ENCODE assay signal across 22 cellular contexts in genomic region chr20:44681796-44682566, GRCh38. TPM values are rescaled to one million over a fixed set of nuclear protein-coding genes. Genes with fewer than 3 reads are reported as not detected.
"Had no signal": no experiment of that assay in that cellular context is flagged by ENCODE, and none has a peak within 500 bp of the region (broad histone marks: within the 10 kb centered on the region; RNA-seq: fewer than 3 reads in every experiment).

No MANE protein-coding gene starts in this region.

- H3K9me3 ChIP-seq: lower lobe of right lung, prostate gland, right atrium auricular region, thoracic aorta, tibial nerve, upper lobe of left lung had no signal

- DNase-seq: cortex of kidney; effector CD4-positive, alpha-beta T cell; hypothalamus; immature natural killer cell; islet precursor cell; kidney glomerular epithelial cell; left ventricle myocardium superior; lower lobe of right lung; natural killer cell; stimulated activated CD4-positive, alpha-beta T cell treated with anti-CD3 and anti-CD28 coated beads, Interleukin-15, amount 100 ng/mL, for 24 hours; stimulated activated CD4-positive, alpha-beta T cell treated with anti-CD3 and anti-CD28 coated beads, Interleukin-2, amount 100 ng/mL, for 48 hours; stimulated activated naive B cell treated with anti-CD40 and anti-IgM and Interleukin-4, amounts not matched to agents 10 μg/mL and 1 μg/mL and 100 μg/mL, for 72 hours; upper lobe of left lung had no signal

- H3K27ac ChIP-seq: lower lobe of right lung, prostate gland, right atrium auricular region, skin epidermis, thoracic aorta, tibial nerve, upper lobe of left lung had no signal

- H3K4me1 ChIP-seq: prostate gland had no signal

- H3K36me3 ChIP-seq: lower lobe of right lung, prostate gland, right atrium auricular region, thoracic aorta, tibial nerve, upper lobe of left lung had no signal

- H3K36me3 Mint-ChIP-seq: immature natural killer cell; natural killer cell; stimulated activated naive B cell treated with anti-CD40 and anti-IgM and Interleukin-4, amounts not matched to agents 10 μg/mL and 1 μg/mL and 100 μg/mL, for 72 hours had no signal

- H3K4me3 ChIP-seq: lower lobe of right lung, prostate gland, right atrium auricular region, skin epidermis, thoracic aorta, tibial nerve, upper lobe of left lung had no signal

- H3K27ac Mint-ChIP-seq: immature natural killer cell; natural killer cell; stimulated activated naive B cell treated with anti-CD40 and anti-IgM and Interleukin-4, amounts not matched to agents 10 μg/mL and 1 μg/mL and 100 μg/mL, for 72 hours; stimulated activated naive CD8-positive, alpha-beta T cell treated with anti-CD3 and anti-CD28 coated beads, Interleukin-15, Interleukin-2, amounts not matched to agents 100 ng/mL and 50 ng/mL, for 24 hours had no signal

- ATAC-seq: left ventricle myocardium superior; lower lobe of right lung; natural killer cell; stimulated activated naive B cell treated with anti-CD40 and anti-IgM and Interleukin-4, amounts not matched to agents 10 μg/mL and 1 μg/mL and 100 μg/mL, for 72 hours had no signal

- H3K27me3 ChIP-seq: right atrium auricular region, upper lobe of left lung had no signal

- H3K9me3 Mint-ChIP-seq: immature natural killer cell; natural killer cell; stimulated activated naive B cell treated with anti-CD40 and anti-IgM and Interleukin-4, amounts not matched to agents 10 μg/mL and 1 μg/mL and 100 μg/mL, for 72 hours; stimulated activated naive CD8-positive, alpha-beta T cell treated with anti-CD3 and anti-CD28 coated beads, Interleukin-15, Interleukin-2, amounts not matched to agents 100 ng/mL and 50 ng/mL, for 24 hours had no signal

- H3K4me3 Mint-ChIP-seq: immature natural killer cell; natural killer cell; stimulated activated naive B cell treated with anti-CD40 and anti-IgM and Interleukin-4, amounts not matched to agents 10 μg/mL and 1 μg/mL and 100 μg/mL, for 72 hours; stimulated activated naive CD8-positive, alpha-beta T cell treated with anti-CD3 and anti-CD28 coated beads, Interleukin-15, Interleukin-2, amounts not matched to agents 100 ng/mL and 50 ng/mL, for 24 hours had no signal

RNA-seq across cellular contexts. Expression of gene CCN5, which starts 33.2 kb away (rescaled TPM):
- total RNA-seq: dermis microvascular lymphatic vessel endothelial cell, frontal cortex, natural killer cell had no signal
- polyA plus RNA-seq: immature natural killer cell, neural cell had no signal
